In the genomic region with DNA sequence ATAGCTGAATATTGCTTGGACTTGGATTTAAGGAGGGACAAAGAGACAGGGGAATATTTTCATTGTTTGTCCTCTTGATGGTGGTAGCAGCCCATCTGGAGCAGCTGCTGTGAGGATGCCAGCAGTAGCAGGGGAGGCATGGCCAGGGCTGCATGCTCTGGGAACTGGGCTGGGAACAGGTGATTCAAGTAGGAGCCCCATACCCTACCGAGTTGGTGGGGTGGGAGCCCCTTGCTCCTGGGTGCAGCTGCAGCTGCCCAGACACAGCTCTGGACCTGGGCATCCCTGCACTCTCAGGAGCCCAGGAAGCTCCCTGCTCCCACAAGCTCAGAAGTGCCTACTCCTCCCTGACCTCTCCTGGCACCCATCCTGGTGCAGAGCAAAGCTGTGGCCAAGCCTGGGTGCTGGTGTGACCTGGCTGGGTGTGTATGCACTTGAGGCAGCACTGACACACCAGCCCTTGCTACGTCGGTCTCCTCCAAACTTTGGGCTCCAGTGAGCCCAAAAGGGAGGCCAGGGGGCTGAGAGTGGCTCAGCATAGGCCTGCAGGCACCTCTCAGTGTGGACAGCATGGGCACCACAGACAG, we compare ENCODE assay signal across 26 cellular contexts.
A peak's percentile ranks its signal among the peaks of the same experiment; 100 is the strongest.
DNase-seq lines count a peak whose midpoint lies in the region; ATAC-seq and TF ChIP-seq lines count a peak whose summit lies in the region.
"Had no signal": no experiment of that assay in that cellular context is flagged by ENCODE, and none has a peak within 500 bp of the region (broad histone marks: within the 10 kb centered on the region; RNA-seq: fewer than 3 reads in every experiment).

No MANE protein-coding gene starts in this region.

- no peaks in the 10 kb centered on the region for H3K79me1 ChIP-seq in neuronal stem cell (ENCODE audit: low read depth, low read length)

- intact Hi-C loops in Right ventricle myocardium inferior (cut with DNase I), result no loop called here
- intact Hi-C loops in left ventricle myocardium superior (cut with micrococcal nuclease), result no loop called here
- intact Hi-C loops in sigmoid colon (cut with DNase I), result no loop called here
- intact Hi-C loops in prostate gland (cut with DNase I), result no loop called here

- no peak overlapping the region for H2BK15ac ChIP-seq in neuronal stem cell (ENCODE audit: low read length)

- H3K27me3 ChIP-seq in neuronal stem cell (ENCODE audit: control insufficient read depth in 3 of 3, insufficient read depth in 3 of 3, low read depth in 1 of 3, low read length in 3 of 3) (no peaks in the 10 kb centered on the region), sigmoid colon (no peaks in the 10 kb centered on the region), prostate gland (replicated peaks; ENCODE audit: insufficient read depth) (no peaks in the 10 kb centered on the region)

- H3K27ac ChIP-seq in neuronal stem cell (replicated peaks; ENCODE audit: low read length), result no peak overlapping the region
- H3K27ac ChIP-seq in sigmoid colon, result no peak overlapping the region
- no peak overlapping the region for H3K27ac ChIP-seq in prostate gland

- DNase-seq in Right ventricle myocardium inferior (ENCODE audit: missing footprints), result peak; percentile 23
- DNase-seq in left ventricle myocardium superior, result no peak
- no peak for DNase-seq in endothelial cell (ENCODE audit: low spot score)
- DNase-seq in neuronal stem cell (ENCODE audit: low spot score), result no peak
- DNase-seq in sigmoid colon, result no peak
- DNase-seq in mesenteric fat pad (ENCODE audit: low spot score), result no peak
- no peak for DNase-seq in H4 (ENCODE audit: low spot score)
- DNase-seq in prostate gland (ENCODE audit: low spot score), result no peak
- DNase-seq: 8988T, ACHN, Calu3, HFFc6, Kasumi-1, NCI-H1105 treated with DMSO at 0.1 percent for 48 hours, NCI-H1694, NCI-H2081 treated with DMSO at 0.1 percent for 48 hours, NCI-H2171, NCI-H226, NCI-H510A, NCI-H69, RPMI8226, SHP77 treated with DMSO at 0.1 percent for 48 hours had no signal

- peak overlapping the region; percentile 38 for H3K14ac ChIP-seq in neuronal stem cell (ENCODE audit: low read length)

- ATAC-seq in Right ventricle myocardium inferior, result no peak
- no peak for ATAC-seq in left ventricle myocardium superior
- ATAC-seq: GM23338, HepG2, K562 had no signal

- peaks cover 5% of the 10 kb centered on the region for H3K27me3 Mint-ChIP-seq in endothelial cell (ENCODE audit: unreplicated experiment)

- H3K4me3 ChIP-seq in neuronal stem cell (ENCODE audit: low read length in 2 of 2), result peak overlapping the region in 1 of 2 donors; percentile 48
- H3K4me3 ChIP-seq in sigmoid colon, result no peak overlapping the region
- H3K4me3 ChIP-seq in prostate gland, result no peak overlapping the region
- H3K4me3 ChIP-seq: GM23338, HAP-1, K562 had no signal

- no peak overlapping the region for H4K91ac ChIP-seq in neuronal stem cell (ENCODE audit: low read depth, low read length, poor library complexity)

- H3K9me3 ChIP-seq in neuronal stem cell (replicated peaks in 1 of 2; ENCODE audit: control insufficient read depth in 2 of 2, insufficient read depth in 1 of 2, low read depth in 1 of 2, low read length in 2 of 2) (peaks cover 0 to 3% of the 10 kb centered on the region in 2 donors), sigmoid colon (peaks cover 0 to 9% (median 0%) of the 10 kb centered on the region in 4 donors), prostate gland (no peaks in the 10 kb centered on the region)

- H3K9me3 Mint-ChIP-seq in endothelial cell (ENCODE audit: unreplicated experiment), result peaks cover 21% of the 10 kb centered on the region

- H2AK5ac ChIP-seq in neuronal stem cell (ENCODE audit: low read depth, low read length), result no peak overlapping the region

- no peak overlapping the region for H3K4me3 Mint-ChIP-seq in endothelial cell (ENCODE audit: unreplicated experiment)
- H3K4me3 Mint-ChIP-seq: GM23338, HFFc6 had no signal

- no peaks in the 10 kb centered on the region for H3K4me1 ChIP-seq in neuronal stem cell (ENCODE audit: control insufficient read depth in 2 of 2, insufficient read depth in 1 of 2, low read depth in 1 of 2, low read length in 2 of 2)
- no peaks in the 10 kb centered on the region for H3K4me1 ChIP-seq in sigmoid colon
- H3K4me1 ChIP-seq in prostate gland (replicated peaks), result no peaks in the 10 kb centered on the region
- H3K4me1 ChIP-seq: HAP-1 had no signal

- TF ChIP-seq EP300 in sigmoid colon (IDR thresholded peaks at IDR 0.05), result no peak

- no peak overlapping the region for H2BK120ac ChIP-seq in neuronal stem cell (ENCODE audit: low read depth, low read length)

- no peak overlapping the region for H2AFZ ChIP-seq in neuronal stem cell (ENCODE audit: low read length)
- H2AFZ ChIP-seq: GM23338 had no signal

- peaks cover 50% of the 10 kb centered on the region for H3K36me3 Mint-ChIP-seq in endothelial cell (ENCODE audit: low read depth, unreplicated experiment)

- peak overlapping the region; percentile 55 for H3K23ac ChIP-seq in neuronal stem cell (ENCODE audit: low read depth, low read length, poor library complexity)

- TF ChIP-seq CTCF in endothelial cell (IDR thresholded peaks at IDR 0.05; ENCODE audit: unreplicated experiment) (no peak), sigmoid colon (IDR thresholded peaks at IDR 0.05) (no peak), prostate gland (IDR thresholded peaks at IDR 0.05) (no peak)

- TF ChIP-seq POLR2A in sigmoid colon (IDR thresholded peaks at IDR 0.05), result no peak
- no peak for TF ChIP-seq POLR2A in prostate gland (IDR thresholded peaks at IDR 0.05)

- no peaks in the 10 kb centered on the region for H3K4me1 Mint-ChIP-seq in endothelial cell (ENCODE audit: unreplicated experiment)
- H3K4me1 Mint-ChIP-seq: GM23338 had no signal

- peak overlapping the region; percentile 45 for H3K27ac Mint-ChIP-seq in endothelial cell (ENCODE audit: unreplicated experiment)
- H3K27ac Mint-ChIP-seq: GM23338, HFFc6 had no signal

- no peak overlapping the region for H3K4ac ChIP-seq in neuronal stem cell (ENCODE audit: low read length)

- H2BK5ac ChIP-seq in neuronal stem cell (ENCODE audit: low read length), result no peak overlapping the region

- H2BK12ac ChIP-seq in neuronal stem cell (ENCODE audit: low read length), result no peak overlapping the region

- H3K9ac ChIP-seq in neuronal stem cell (ENCODE audit: low read depth, low read length, poor library complexity), result no peak overlapping the region

- H4K8ac ChIP-seq in neuronal stem cell (ENCODE audit: low read depth, low read length), result no peak overlapping the region

- WGBS in neuronal stem cell (ENCODE audit: extremely low coverage in 2 of 2, insufficient read length in 2 of 2, insufficient replicate concordance in 1 of 2), 2 donors, result no CpG with 5 or more reads among the region's 3 CpGs
- WGBS in sigmoid colon, 2 donors, result 75 to 80% methylated on average over 3 of the region's 3 CpGs
- 81% methylated on average over 3 of the region's 3 CpGs for WGBS in prostate gland

- no peak overlapping the region for H3K4me2 ChIP-seq in neuronal stem cell (ENCODE audit: insufficient read depth, low read length, poor library complexity, severe bottlenecking)
- H3K4me2 ChIP-seq: GM23338 had no signal

- H3K36me3 ChIP-seq in neuronal stem cell (replicated peaks in 1 of 2; ENCODE audit: control insufficient read depth in 2 of 2, insufficient read depth in 2 of 2, low read length in 2 of 2) (no peaks in the 10 kb centered on the region), sigmoid colon (no peaks in the 10 kb centered on the region), prostate gland (no peaks in the 10 kb centered on the region)
- H3K36me3 ChIP-seq: HAP-1 had no signal

- no peak overlapping the region for H3K18ac ChIP-seq in neuronal stem cell (ENCODE audit: low read length)
